Comparison of ENCODE assay signal across 33 cellular contexts in the genomic region with DNA sequence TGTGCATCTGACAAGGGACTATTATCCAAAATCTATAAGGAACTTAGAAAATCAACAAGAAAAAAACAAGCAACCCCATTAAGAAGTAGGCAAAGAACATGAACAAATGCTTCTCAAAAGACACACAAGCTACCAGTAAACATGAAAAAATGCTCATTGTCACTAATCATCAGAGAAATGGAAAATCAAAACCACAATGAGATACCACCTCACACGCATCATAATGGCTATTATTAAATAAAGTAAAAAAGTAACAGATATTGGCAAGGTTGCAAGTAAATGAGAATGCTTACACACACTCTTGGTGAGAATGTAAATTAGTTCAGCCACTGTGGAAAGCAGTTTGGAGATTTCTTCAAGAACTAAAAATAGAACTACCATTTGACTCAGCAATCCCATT.
"Had no signal": no experiment of that assay in that cellular context is flagged by ENCODE, and none has a peak within 500 bp of the region (broad histone marks: within the 10 kb centered on the region; RNA-seq: fewer than 3 reads in every experiment).

No MANE protein-coding gene starts in this region.

- H3K4me3 Mint-ChIP-seq: dendritic cell treated with granulocyte-macrophage colony-stimulating factor and Interleukin-4, amounts not matched to agents 40 ng/mL and 50 ng/mL, for 4 days; endodermal cell; memory B cell; mesothelial cell of epicardium; naive thymus-derived CD4-positive, alpha-beta T cell; nephron; neural progenitor cell; stimulated activated memory B cell treated with anti-CD40 and anti-IgM and Interleukin-4, amounts not matched to agents 10 μg/mL and 1 μg/mL and 100 μg/mL, for 72 hours had no signal

- H3K4me2 ChIP-seq: neural progenitor cell had no signal

- H3K9me3 ChIP-seq: colonic mucosa, esophagus muscularis mucosa, gastroesophageal sphincter, heart right ventricle, mucosa of descending colon, right atrium auricular region, spleen, thoracic aorta, tibial nerve, upper lobe of left lung had no signal

- H3K79me2 ChIP-seq: parathyroid adenoma had no signal

- H2AFZ ChIP-seq: neural progenitor cell, parathyroid adenoma had no signal

- H3K4me3 ChIP-seq: colonic mucosa, esophagus muscularis mucosa, gastroesophageal sphincter, heart right ventricle, lung, mucosa of descending colon, neural progenitor cell, right atrium auricular region, spleen, thoracic aorta, tibial nerve, upper lobe of left lung had no signal

- H3K27me3 Mint-ChIP-seq: dendritic cell treated with granulocyte-macrophage colony-stimulating factor and Interleukin-4, amounts not matched to agents 40 ng/mL and 50 ng/mL, for 4 days; memory B cell; progenitor cell of endocrine pancreas; stimulated activated memory B cell treated with anti-CD40 and anti-IgM and Interleukin-4, amounts not matched to agents 10 μg/mL and 1 μg/mL and 100 μg/mL, for 72 hours had no signal

- H3K27me3 ChIP-seq: colonic mucosa, esophagus muscularis mucosa, foreskin keratinocyte, gastroesophageal sphincter, neural progenitor cell, right atrium auricular region, spleen, tibial nerve, upper lobe of left lung had no signal

- H3K4me1 ChIP-seq: colonic mucosa, esophagus muscularis mucosa, foreskin keratinocyte, gastroesophageal sphincter, heart right ventricle, neural progenitor cell, parathyroid adenoma, right atrium auricular region, spleen, tibial nerve, upper lobe of left lung had no signal

- H3K36me3 Mint-ChIP-seq: memory B cell; mesothelial cell of epicardium; naive thymus-derived CD4-positive, alpha-beta T cell; neural progenitor cell; stimulated activated memory B cell treated with anti-CD40 and anti-IgM and Interleukin-4, amounts not matched to agents 10 μg/mL and 1 μg/mL and 100 μg/mL, for 72 hours had no signal

- H3K36me3 ChIP-seq: colonic mucosa, esophagus muscularis mucosa, gastroesophageal sphincter, heart right ventricle, neural progenitor cell, right atrium auricular region, spleen, thoracic aorta, tibial nerve, upper lobe of left lung had no signal

- ATAC-seq: foreskin keratinocyte; gastroesophageal sphincter; heart right ventricle; mucosa of descending colon; naive thymus-derived CD4-positive, alpha-beta T cell; sciatic nerve; stimulated activated memory B cell treated with anti-CD40 and anti-IgM and Interleukin-4, amounts not matched to agents 10 μg/mL and 1 μg/mL and 100 μg/mL, for 72 hours; stimulated activated naive CD8-positive, alpha-beta T cell treated with anti-CD3 and anti-CD28 coated beads, Interleukin-15, Interleukin-2, amounts not matched to agents 100 U/mL and 50 U/mL, for 24 hours had no signal

- H3K27ac ChIP-seq: colonic mucosa, epithelial cell of prostate, esophagus muscularis mucosa, foreskin keratinocyte, gastroesophageal sphincter, heart right ventricle, neural progenitor cell, parathyroid adenoma, right atrium auricular region, spleen, thoracic aorta, tibial nerve, upper lobe of left lung had no signal

- H3K9me3 Mint-ChIP-seq: dendritic cell treated with granulocyte-macrophage colony-stimulating factor and Interleukin-4, amounts not matched to agents 40 ng/mL and 50 ng/mL, for 4 days; endodermal cell; memory B cell; mesothelial cell of epicardium; naive thymus-derived CD4-positive, alpha-beta T cell; nephron; neural progenitor cell; stimulated activated memory B cell treated with anti-CD40 and anti-IgM and Interleukin-4, amounts not matched to agents 10 μg/mL and 1 μg/mL and 100 μg/mL, for 72 hours had no signal

- H3K27ac Mint-ChIP-seq: dendritic cell treated with granulocyte-macrophage colony-stimulating factor and Interleukin-4, amounts not matched to agents 40 ng/mL and 50 ng/mL, for 4 days; endodermal cell; memory B cell; mesothelial cell of epicardium; naive thymus-derived CD4-positive, alpha-beta T cell; nephron; neural progenitor cell; progenitor cell of endocrine pancreas; stimulated activated memory B cell treated with anti-CD40 and anti-IgM and Interleukin-4, amounts not matched to agents 10 μg/mL and 1 μg/mL and 100 μg/mL, for 72 hours had no signal

- H3K4me1 Mint-ChIP-seq: endodermal cell; memory B cell; naive thymus-derived CD4-positive, alpha-beta T cell; nephron; neural progenitor cell; stimulated activated memory B cell treated with anti-CD40 and anti-IgM and Interleukin-4, amounts not matched to agents 10 μg/mL and 1 μg/mL and 100 μg/mL, for 72 hours had no signal

- DNase-seq: cerebellar nuclear complex; colonic mucosa; effector CD8-positive, alpha-beta T cell; endodermal cell; foreskin keratinocyte; glutamatergic neuron; heart right ventricle; hippocampal formation; mucosa of descending colon; naive thymus-derived CD4-positive, alpha-beta T cell; spleen; stimulated activated CD4-positive, alpha-beta T cell treated with anti-CD3 and anti-CD28 coated beads, Interleukin-4, amount 100 ng/mL, for 4 hours; stimulated activated naive CD8-positive, alpha-beta T cell treated with anti-CD3 and anti-CD28 coated beads, Interleukin-15, Interleukin-2, amounts not matched to agents 100 U/mL and 50 U/mL, for 24 hours; substantia nigra; upper lobe of left lung had no signal

- H3K9ac ChIP-seq: neural progenitor cell, parathyroid adenoma had no signal

- FAIRE-seq: islet of Langerhans, urothelium cell line had no signal
